ENCODE assay signal across 20 cellular contexts in genomic region chr1:67958472-67958871, GRCh38.
"Had no signal": no experiment of that assay in that cellular context is flagged by ENCODE, and none has a peak within 500 bp of the region (broad histone marks: within the 10 kb centered on the region; RNA-seq: fewer than 3 reads in every experiment).

No MANE protein-coding gene starts in this region.

- H3K36me3 ChIP-seq: breast epithelium, colonic mucosa, esophagus muscularis mucosa, gastrocnemius medialis, tibial artery had no signal

- H3K9me3 ChIP-seq: colonic mucosa had no signal

- H3K79me2 ChIP-seq: parathyroid adenoma had no signal

- H3K27ac ChIP-seq: breast epithelium, colonic mucosa, dorsolateral prefrontal cortex, esophagus muscularis mucosa, gastrocnemius medialis, parathyroid adenoma, skin epidermis, tibial artery had no signal

- H3K4me3 ChIP-seq: breast epithelium, colonic mucosa, dorsolateral prefrontal cortex, esophagus muscularis mucosa, gastrocnemius medialis, skin epidermis, tibial artery had no signal

- DNase-seq: activated CD4-positive, alpha-beta T cell treated with anti-CD3 and anti-CD28 coated beads for 4 hours; activated CD4-positive, alpha-beta T cell treated with anti-CD3 and anti-CD28 coated beads, Interleukin-2, amount 50 U/mL, for 48 hours; activated CD4-positive, CD25-positive, alpha-beta regulatory T cell; activated CD8-positive, alpha-beta memory T cell treated with anti-CD3 and anti-CD28 coated beads, Interleukin-2, amount 50 U/mL, for 48 hours; activated naive CD4-positive, alpha-beta T cell; activated T-cell treated with anti-CD3 and anti-CD28 coated beads, Interleukin-2, amount 50 U/mL, for 4 hours; colonic mucosa; dorsolateral prefrontal cortex; effector memory CD8-positive, alpha-beta T cell; gastrocnemius medialis; hippocampal formation; right cardiac atrium; stimulated activated CD4-positive, alpha-beta T cell treated with anti-CD3 and anti-CD28 coated beads, Interleukin-2, amount 100 ng/mL, for 24 hours; stimulated activated naive CD8-positive, alpha-beta T cell treated with anti-CD3 and anti-CD28 coated beads, Interleukin-15, amount 100 ng/mL, for 72 hours; tibial artery had no signal

- H3K4me1 ChIP-seq: breast epithelium, colonic mucosa, gastrocnemius medialis, parathyroid adenoma, tibial artery had no signal

- H2AFZ ChIP-seq: parathyroid adenoma had no signal

- H3K9ac ChIP-seq: parathyroid adenoma had no signal

- H3K27me3 ChIP-seq: breast epithelium, colonic mucosa, esophagus muscularis mucosa, gastrocnemius medialis, tibial artery had no signal

- ATAC-seq: activated T-cell treated with anti-CD3 and anti-CD28 coated beads, Interleukin-2, amount 50 U/mL, for 4 hours; effector memory CD8-positive, alpha-beta T cell; gastrocnemius medialis; right cardiac atrium; stimulated activated effector memory CD8-positive, alpha-beta T cell treated with anti-CD3 and anti-CD28 coated beads, Interleukin-12 subunit alpha, Interleukin-12 subunit beta, amount 100 ng/mL, for 72 hours; stimulated activated naive CD8-positive, alpha-beta T cell treated with anti-CD3 and anti-CD28 coated beads, Interleukin-15, amount 100 ng/mL, for 72 hours had no signal
